9 cellular contexts compared by ENCODE assay signal in the genomic region with DNA sequence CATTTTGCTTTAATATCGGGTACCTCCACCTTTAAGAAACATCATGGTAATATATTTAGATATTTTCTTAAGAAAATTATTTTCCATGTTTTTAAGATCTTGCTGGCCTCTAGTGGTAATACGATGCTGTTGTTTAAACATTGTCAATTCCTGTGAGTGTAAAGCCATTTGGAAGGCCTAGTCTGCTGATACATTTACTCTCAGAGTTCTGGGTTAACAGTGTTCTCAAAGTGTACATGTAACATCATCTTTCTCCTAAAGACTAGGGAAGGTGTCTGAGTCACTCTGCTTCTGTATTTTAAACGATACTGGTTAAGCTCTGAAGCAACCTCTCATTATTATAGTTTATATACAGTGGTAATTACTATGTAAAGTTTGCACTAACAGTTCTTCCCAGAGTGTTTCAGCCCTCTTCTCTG.
DNase-seq lines count a peak whose midpoint lies in the region; TF ChIP-seq lines count a peak whose summit lies in the region.
"Had no signal": no experiment of that assay in that cellular context is flagged by ENCODE, and none has a peak within 500 bp of the region (broad histone marks: within the 10 kb centered on the region; RNA-seq: fewer than 3 reads in every experiment).

No MANE protein-coding gene starts in this region.

- H3K4me1 Mint-ChIP-seq in endodermal cell = peaks cover 26% of the 10 kb centered on the region
- H3K4me1 Mint-ChIP-seq in neural progenitor cell = peaks cover 23% of the 10 kb centered on the region
- H3K4me1 Mint-ChIP-seq in activated T-cell treated with anti-CD3 and anti-CD28 coated beads, Interleukin-2, amount 50 U/mL, for 24 hours (ENCODE audit: low read depth) = no peaks in the 10 kb centered on the region
- H3K4me1 Mint-ChIP-seq: IgD-negative memory B cell had no signal

- H3K27ac ChIP-seq in endodermal cell (ENCODE audit: low read depth, low read length) (no peak overlapping the region), neural progenitor cell (no peak overlapping the region)

- WGBS in endodermal cell (ENCODE audit: insufficient coverage in 1 of 2, insufficient read length in 1 of 2), 2 experiments = 16% methylated on average over 1 of the region's 3 CpGs; no CpG with 5 or more reads in 1 of the 2 experiments

- DNase-seq in GM03348 (ENCODE audit: low spot score) = peak; percentile 57
- DNase-seq in NCI-H460 (ENCODE audit: extremely low read depth, low read depth) = peak; percentile 46
- no peak for DNase-seq in endodermal cell
- no peak for DNase-seq in neural progenitor cell (ENCODE audit: low spot score)
- DNase-seq in HK-2 (ENCODE audit: unreplicated experiment) = no peak
- DNase-seq in activated T-cell treated with anti-CD3 and anti-CD28 coated beads, Interleukin-2, amount 50 U/mL, for 24 hours = no peak
- DNase-seq in NCI-H1436 (lab: John Stamatoyannopoulos, UW) = no peak
- no peak for DNase-seq in activated CD4-positive, alpha-beta T cell treated with anti-CD3 and anti-CD28 coated beads, Interleukin-2, amount 50 U/mL, for 48 hours

- peaks cover 8% of the 10 kb centered on the region for H3K79me2 ChIP-seq in neural progenitor cell (ENCODE audit: low read depth)

- H3K9me3 Mint-ChIP-seq in endodermal cell (no peaks in the 10 kb centered on the region), neural progenitor cell (no peaks in the 10 kb centered on the region)
- no peaks in the 10 kb centered on the region for H3K9me3 Mint-ChIP-seq in activated T-cell treated with anti-CD3 and anti-CD28 coated beads, Interleukin-2, amount 50 U/mL, for 24 hours

- H2AFZ ChIP-seq in neural progenitor cell (replicated peaks) = no peak overlapping the region

- H3K27me3 Mint-ChIP-seq in endodermal cell (ENCODE audit: insufficient read depth) = no peaks in the 10 kb centered on the region
- no peaks in the 10 kb centered on the region for H3K27me3 Mint-ChIP-seq in neural progenitor cell (ENCODE audit: insufficient read depth, low read depth)
- no peaks in the 10 kb centered on the region for H3K27me3 Mint-ChIP-seq in activated T-cell treated with anti-CD3 and anti-CD28 coated beads, Interleukin-2, amount 50 U/mL, for 24 hours

- peaks cover 15% of the 10 kb centered on the region for H3K36me3 Mint-ChIP-seq in endodermal cell (ENCODE audit: low read depth)
- peaks cover 7% of the 10 kb centered on the region for H3K36me3 Mint-ChIP-seq in neural progenitor cell
- no peaks in the 10 kb centered on the region for H3K36me3 Mint-ChIP-seq in activated T-cell treated with anti-CD3 and anti-CD28 coated beads, Interleukin-2, amount 50 U/mL, for 24 hours (ENCODE audit: low read depth)
- H3K36me3 Mint-ChIP-seq: IgD-negative memory B cell had no signal

- H3K4me1 ChIP-seq in endodermal cell (ENCODE audit: control insufficient read depth, insufficient read depth, low read length) = peaks cover 4% of the 10 kb centered on the region
- peaks cover 25% of the 10 kb centered on the region for H3K4me1 ChIP-seq in neural progenitor cell

- TF ChIP-seq CTCF in endodermal cell (conservative IDR thresholded peaks at IDR 0.05) (peak; percentile 68), neural progenitor cell (IDR thresholded peaks at IDR 0.05) (peak; percentile 42)

- H3K36me3 ChIP-seq in endodermal cell (ENCODE audit: control insufficient read depth, insufficient read depth, low read length) = no peaks in the 10 kb centered on the region
- no peaks in the 10 kb centered on the region for H3K36me3 ChIP-seq in neural progenitor cell

- H3K27me3 ChIP-seq in endodermal cell (ENCODE audit: control insufficient read depth, insufficient read depth, low read length, poor library complexity, severe bottlenecking) = peaks cover 12% of the 10 kb centered on the region
- H3K27me3 ChIP-seq in neural progenitor cell = no peaks in the 10 kb centered on the region

- no peaks in the 10 kb centered on the region for H4K20me1 ChIP-seq in neural progenitor cell (ENCODE audit: low read depth)

- H3K27ac Mint-ChIP-seq in endodermal cell (peak overlapping the region; percentile 20), neural progenitor cell (no peak overlapping the region)
- H3K27ac Mint-ChIP-seq in activated T-cell treated with anti-CD3 and anti-CD28 coated beads, Interleukin-2, amount 50 U/mL, for 24 hours = no peak overlapping the region
- H3K27ac Mint-ChIP-seq: IgD-negative memory B cell had no signal

- H3K9me3 ChIP-seq in endodermal cell (ENCODE audit: control insufficient read depth, low read length) = peaks cover 5% of the 10 kb centered on the region
- H3K9me3 ChIP-seq in neural progenitor cell (ENCODE audit: low read depth) = no peaks in the 10 kb centered on the region

- no peak overlapping the region for H3K4me2 ChIP-seq in neural progenitor cell

- no peak overlapping the region for H3K9ac ChIP-seq in endodermal cell (ENCODE audit: extremely low read depth, low read length, poor library complexity, severe bottlenecking)
- H3K9ac ChIP-seq in neural progenitor cell = no peak overlapping the region

- no peaks in the 10 kb centered on the region for H3F3A ChIP-seq in neural progenitor cell (ENCODE audit: low read depth)

- H3K4me3 ChIP-seq in endodermal cell (ENCODE audit: low read length) (no peak overlapping the region), neural progenitor cell (no peak overlapping the region)

- no peak overlapping the region for H3K4me3 Mint-ChIP-seq in endodermal cell
- no peak overlapping the region for H3K4me3 Mint-ChIP-seq in neural progenitor cell
- no peak overlapping the region for H3K4me3 Mint-ChIP-seq in activated T-cell treated with anti-CD3 and anti-CD28 coated beads, Interleukin-2, amount 50 U/mL, for 24 hours
- H3K4me3 Mint-ChIP-seq: IgD-negative memory B cell had no signal

Comparison
In these comparisons a context has a peak if more than half of its experiments do, and no peak if none do; other contexts are left out.
1. DNase-seq: peak in GM03348 (single experiment) and NCI-H460 (single experiment); none in endodermal cell (single experiment), neural progenitor cell (single experiment), HK-2 (single experiment), activated T-cell treated with anti-CD3 and anti-CD28 coated beads, Interleukin-2, amount 50 U/mL, for 24 hours (single experiment), NCI-H1436 (single experiment) and activated CD4-positive, alpha-beta T cell treated with anti-CD3 and anti-CD28 coated beads, Interleukin-2, amount 50 U/mL, for 48 hours (0 of 2).